22 cellular contexts compared by ENCODE assay signal in the genomic region with DNA sequence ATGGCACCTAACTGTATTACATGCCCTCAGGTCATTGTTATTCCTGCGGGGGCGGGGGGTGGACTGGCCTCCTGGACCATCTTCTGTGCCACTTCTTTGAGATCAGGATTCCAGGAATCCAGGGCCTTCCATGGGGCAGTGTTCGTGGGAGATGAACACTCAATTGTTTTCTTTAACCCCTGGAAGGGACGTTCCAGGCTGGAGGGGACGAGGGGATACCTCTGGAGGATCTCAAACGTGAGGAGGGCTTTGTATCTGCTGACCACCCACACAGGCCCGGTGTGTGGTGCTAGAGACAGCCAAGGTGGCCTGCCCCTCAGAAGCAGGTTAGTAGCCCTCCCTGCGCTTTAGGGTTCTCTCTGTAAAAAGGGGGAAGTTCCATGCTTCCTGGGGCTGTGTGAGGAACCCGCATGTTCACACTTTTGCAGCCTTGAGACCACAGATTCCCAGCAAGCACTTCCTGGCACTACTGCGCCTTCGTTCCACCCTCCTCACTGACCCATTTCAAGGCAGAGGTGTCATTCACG. TPM values are rescaled to one million over a fixed set of nuclear protein-coding genes. Genes with fewer than 3 reads are reported as not detected.
"Had no signal": no experiment of that assay in that cellular context is flagged by ENCODE, and none has a peak within 500 bp of the region (broad histone marks: within the 10 kb centered on the region; RNA-seq: fewer than 3 reads in every experiment).

No MANE protein-coding gene starts in this region.

- H3K9me3 ChIP-seq: breast epithelium, heart left ventricle, left lung, mucosa of descending colon had no signal

- DNase-seq: activated CD4-positive, alpha-beta T cell treated with anti-CD3 and anti-CD28 coated beads, Interleukin-2, amount 50 U/mL, for 4 hours; activated CD8-positive, alpha-beta memory T cell treated with anti-CD3 and anti-CD28 coated beads, Interleukin-2, amount 10 ng/mL, durations not matched to agents 7 days and 5 days; activated gamma-delta T cell; activated T-cell treated with anti-CD3 and anti-CD28 coated beads, Interleukin-2, amount 50 U/mL, for 48 hours; anterior cingulate cortex; foreskin melanocyte; heart left ventricle; islet precursor cell; natural killer cell; nucleus accumbens; stimulated activated CD4-positive, alpha-beta T cell treated with anti-CD3 and anti-CD28 coated beads, Interleukin-2, amount 100 ng/mL, for 48 hours; stimulated activated CD8-positive, alpha-beta memory T cell treated with anti-CD3 and anti-CD28 coated beads, Interleukin-4, amount 100 ng/mL, for 48 hours; stimulated activated naive CD8-positive, alpha-beta T cell treated with anti-CD3 and anti-CD28 coated beads, Interleukin-15, Interleukin-2, amounts not matched to agents 100 U/mL and 50 U/mL, for 24 hours; T-helper 17 cell had no signal

- H3K36me3 Mint-ChIP-seq: activated CD8-positive, alpha-beta memory T cell treated with anti-CD3 and anti-CD28 coated beads, Interleukin-2, amount 10 ng/mL, durations not matched to agents 7 days and 5 days; activated naive CD8-positive, alpha-beta T cell; natural killer cell had no signal

- H3K9me3 Mint-ChIP-seq: natural killer cell had no signal

- H3K4me3 Mint-ChIP-seq: activated CD8-positive, alpha-beta memory T cell treated with anti-CD3 and anti-CD28 coated beads, Interleukin-2, amount 10 ng/mL, durations not matched to agents 7 days and 5 days; activated naive CD8-positive, alpha-beta T cell; natural killer cell; T-helper 17 cell had no signal

- H3K4me3 ChIP-seq: breast epithelium, heart left ventricle, left lung, mucosa of descending colon had no signal

- H3K36me3 ChIP-seq: breast epithelium, heart left ventricle, left lung had no signal

- H3K27ac ChIP-seq: breast epithelium, heart left ventricle, left lung had no signal

- ATAC-seq: activated CD4-positive, CD25-positive, alpha-beta regulatory T cell treated with anti-CD3 and anti-CD28 coated beads, Interleukin-2, amount 50 U/mL, for 24 hours; activated CD8-positive, alpha-beta memory T cell treated with anti-CD3 and anti-CD28 coated beads, Interleukin-2, amount 10 ng/mL, durations not matched to agents 7 days and 5 days; left lung; mucosa of descending colon; stimulated activated naive CD8-positive, alpha-beta T cell treated with anti-CD3 and anti-CD28 coated beads, Interleukin-15, Interleukin-2, amounts not matched to agents 100 U/mL and 50 U/mL, for 24 hours; T-helper 17 cell had no signal

RNA-seq across cellular contexts. Expression of gene GUCA2B, which starts 8.0 kb away (rescaled TPM):
- total RNA-seq: activated CD8-positive, alpha-beta memory T cell treated with anti-CD3 and anti-CD28 coated beads, Interleukin-2, amount 10 ng/mL, durations not matched to agents 7 days and 5 days; breast epithelium; heart left ventricle; left lung; natural killer cell; pulmonary artery endothelial cell; T-helper 17 cell; temporal lobe; urinary bladder had no signal

RNA-seq across cellular contexts. Expression of gene GUCA2A, which starts 19.3 kb away (rescaled TPM):
- total RNA-seq: activated CD8-positive, alpha-beta memory T cell treated with anti-CD3 and anti-CD28 coated beads, Interleukin-2, amount 10 ng/mL, durations not matched to agents 7 days and 5 days; heart left ventricle; left lung; natural killer cell; pulmonary artery endothelial cell; T-helper 17 cell; temporal lobe; urinary bladder had no signal
